In the genomic region with DNA sequence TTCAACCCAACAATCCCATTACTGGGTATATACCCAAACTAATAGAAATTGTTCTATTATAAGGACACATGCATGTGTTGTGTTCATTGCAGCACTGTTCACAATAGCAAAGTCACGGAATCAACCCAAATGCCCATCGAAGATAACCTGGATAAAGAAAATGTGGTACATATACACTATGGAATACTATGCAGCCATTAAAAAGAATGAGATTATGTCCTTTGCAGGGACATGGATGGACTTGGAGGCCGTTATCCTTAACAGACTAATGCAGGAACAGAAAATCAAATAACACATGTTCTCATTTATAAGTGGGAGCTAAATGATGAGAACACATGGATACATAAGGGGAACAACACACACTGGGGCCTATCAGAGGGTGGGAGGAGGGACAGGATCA, we compare ENCODE assay signal across 28 cellular contexts.
"Had no signal": no experiment of that assay in that cellular context is flagged by ENCODE, and none has a peak within 500 bp of the region (broad histone marks: within the 10 kb centered on the region; RNA-seq: fewer than 3 reads in every experiment).

No MANE protein-coding gene starts in this region.

- H3K4me3 Mint-ChIP-seq: stimulated activated effector memory CD8-positive, alpha-beta T cell treated with anti-CD3 and anti-CD28 coated beads, Interleukin-12 subunit alpha, Interleukin-12 subunit beta, amount 100 ng/mL, for 72 hours; stimulated activated memory B cell treated with anti-CD40 and anti-IgM and Interleukin-4, amounts not matched to agents 10 μg/mL and 1 μg/mL and 100 μg/mL, for 72 hours; stimulated activated naive B cell treated with anti-CD40 and anti-IgM and Interleukin-4, amounts not matched to agents 10 μg/mL and 1 μg/mL and 100 μg/mL, for 72 hours; stimulated activated naive CD8-positive, alpha-beta T cell treated with anti-CD3 and anti-CD28 coated beads, Interleukin-15, amount 100 ng/mL, for 72 hours; stimulated activated naive CD8-positive, alpha-beta T cell treated with anti-CD3 and anti-CD28 coated beads, Interleukin-15, Interleukin-2, amounts not matched to agents 100 ng/mL and 50 ng/mL, for 24 hours; type B pancreatic cell had no signal

- H3K4me3 ChIP-seq: stomach, suprapubic skin, testis, thoracic aorta, thyroid gland, tibial artery, tibial nerve, transverse colon, upper lobe of left lung, upper lobe of right lung, uterus, vagina had no signal

- H3K36me3 ChIP-seq: thoracic aorta, thyroid gland, transverse colon, upper lobe of right lung, uterus, vagina had no signal

- H3K27ac Mint-ChIP-seq: stimulated activated effector memory CD8-positive, alpha-beta T cell treated with anti-CD3 and anti-CD28 coated beads, Interleukin-12 subunit alpha, Interleukin-12 subunit beta, amount 100 ng/mL, for 72 hours; stimulated activated memory B cell treated with anti-CD40 and anti-IgM and Interleukin-4, amounts not matched to agents 10 μg/mL and 1 μg/mL and 100 μg/mL, for 72 hours; stimulated activated naive B cell treated with anti-CD40 and anti-IgM and Interleukin-4, amounts not matched to agents 10 μg/mL and 1 μg/mL and 100 μg/mL, for 72 hours; stimulated activated naive CD8-positive, alpha-beta T cell treated with anti-CD3 and anti-CD28 coated beads, Interleukin-15, amount 100 ng/mL, for 72 hours; stimulated activated naive CD8-positive, alpha-beta T cell treated with anti-CD3 and anti-CD28 coated beads, Interleukin-15, Interleukin-2, amounts not matched to agents 100 ng/mL and 50 ng/mL, for 24 hours; type B pancreatic cell had no signal

- DNase-seq: stimulated activated CD4-positive, alpha-beta T cell treated with anti-CD3 and anti-CD28 coated beads, Interleukin-2, amount 100 ng/mL, for 48 hours; stimulated activated CD4-positive, alpha-beta T cell treated with anti-CD3 and anti-CD28 coated beads, Interleukin-4, amount 100 ng/mL, for 1 hour; stimulated activated CD4-positive, alpha-beta T cell treated with anti-CD3 and anti-CD28 coated beads, Interleukin-4, amount 100 ng/mL, for 24 hours; stimulated activated CD8-positive, alpha-beta memory T cell treated with anti-CD3 and anti-CD28 coated beads, Interleukin-4, amount 100 ng/mL, for 48 hours; stimulated activated naive B cell treated with anti-CD40 and anti-IgM and Interleukin-4, amounts not matched to agents 10 μg/mL and 1 μg/mL and 100 μg/mL, for 72 hours; stimulated activated naive CD4-positive, alpha-beta T cell; stimulated activated naive CD4-positive, alpha-beta T cell treated with Interleukin-2 at 50 U/mL for 16 hours; stimulated activated naive CD8-positive, alpha-beta T cell treated with anti-CD3 and anti-CD28 coated beads, Interleukin-15, amount 100 ng/mL, for 72 hours; stimulated activated naive CD8-positive, alpha-beta T cell treated with anti-CD3 and anti-CD28 coated beads, Interleukin-15, Interleukin-2, amounts not matched to agents 100 U/mL and 50 U/mL, for 24 hours; stomach; substantia nigra; testis; thyroid gland; tibial artery; transverse colon; trophoblast cell; upper lobe of left lung; upper lobe of right lung; uterus had no signal

- H3K9me3 Mint-ChIP-seq: stimulated activated effector memory CD8-positive, alpha-beta T cell treated with anti-CD3 and anti-CD28 coated beads, Interleukin-12 subunit alpha, Interleukin-12 subunit beta, amount 100 ng/mL, for 72 hours; stimulated activated naive B cell treated with anti-CD40 and anti-IgM and Interleukin-4, amounts not matched to agents 10 μg/mL and 1 μg/mL and 100 μg/mL, for 72 hours; stimulated activated naive CD8-positive, alpha-beta T cell treated with anti-CD3 and anti-CD28 coated beads, Interleukin-15, amount 100 ng/mL, for 72 hours; stimulated activated naive CD8-positive, alpha-beta T cell treated with anti-CD3 and anti-CD28 coated beads, Interleukin-15, Interleukin-2, amounts not matched to agents 100 ng/mL and 50 ng/mL, for 24 hours; type B pancreatic cell had no signal

- H3K9me3 ChIP-seq: stomach, suprapubic skin, testis, thoracic aorta, thyroid gland, tibial artery, tibial nerve, transverse colon, upper lobe of left lung, upper lobe of right lung, uterus, vagina had no signal

- H3K27me3 Mint-ChIP-seq: stimulated activated memory B cell treated with anti-CD40 and anti-IgM and Interleukin-4, amounts not matched to agents 10 μg/mL and 1 μg/mL and 100 μg/mL, for 72 hours; stimulated activated naive B cell treated with anti-CD40 and anti-IgM and Interleukin-4, amounts not matched to agents 10 μg/mL and 1 μg/mL and 100 μg/mL, for 72 hours; stimulated activated naive CD8-positive, alpha-beta T cell treated with anti-CD3 and anti-CD28 coated beads, Interleukin-15, amount 100 ng/mL, for 72 hours; stimulated activated naive CD8-positive, alpha-beta T cell treated with anti-CD3 and anti-CD28 coated beads, Interleukin-15, Interleukin-2, amounts not matched to agents 100 ng/mL and 50 ng/mL, for 24 hours; type B pancreatic cell had no signal

- H3K4me1 ChIP-seq: stomach, suprapubic skin, testis, thyroid gland, tibial artery, tibial nerve, transverse colon, upper lobe of left lung, upper lobe of right lung, uterus, vagina had no signal

- H3K27ac ChIP-seq: stomach, suprapubic skin, testis, thoracic aorta, thyroid gland, tibial artery, tibial nerve, transverse colon, upper lobe of left lung, upper lobe of right lung, uterus, vagina had no signal

- H3K36me3 Mint-ChIP-seq: stimulated activated effector memory CD8-positive, alpha-beta T cell treated with anti-CD3 and anti-CD28 coated beads, Interleukin-12 subunit alpha, Interleukin-12 subunit beta, amount 100 ng/mL, for 72 hours had no signal

- H3K4me1 Mint-ChIP-seq: stimulated activated effector memory CD8-positive, alpha-beta T cell treated with anti-CD3 and anti-CD28 coated beads, Interleukin-12 subunit alpha, Interleukin-12 subunit beta, amount 100 ng/mL, for 72 hours; stimulated activated memory B cell treated with anti-CD40 and anti-IgM and Interleukin-4, amounts not matched to agents 10 μg/mL and 1 μg/mL and 100 μg/mL, for 72 hours; stimulated activated naive B cell treated with anti-CD40 and anti-IgM and Interleukin-4, amounts not matched to agents 10 μg/mL and 1 μg/mL and 100 μg/mL, for 72 hours; stimulated activated naive CD8-positive, alpha-beta T cell treated with anti-CD3 and anti-CD28 coated beads, Interleukin-15, amount 100 ng/mL, for 72 hours had no signal

- H3K27me3 ChIP-seq: stomach, suprapubic skin, testis, thyroid gland, tibial artery, tibial nerve, transverse colon, upper lobe of left lung, upper lobe of right lung, uterus, vagina had no signal

- ATAC-seq: stimulated activated effector memory CD8-positive, alpha-beta T cell treated with anti-CD3 and anti-CD28 coated beads, Interleukin-12 subunit alpha, Interleukin-12 subunit beta, amount 100 ng/mL, for 72 hours; stimulated activated memory B cell treated with anti-CD40 and anti-IgM and Interleukin-4, amounts not matched to agents 10 μg/mL and 1 μg/mL and 100 μg/mL, for 72 hours; stimulated activated naive B cell treated with anti-CD40 and anti-IgM and Interleukin-4, amounts not matched to agents 10 μg/mL and 1 μg/mL and 100 μg/mL, for 72 hours; stimulated activated naive CD8-positive, alpha-beta T cell treated with anti-CD3 and anti-CD28 coated beads, Interleukin-15, amount 100 ng/mL, for 72 hours; stimulated activated naive CD8-positive, alpha-beta T cell treated with anti-CD3 and anti-CD28 coated beads, Interleukin-15, Interleukin-2, amounts not matched to agents 100 U/mL and 50 U/mL, for 24 hours; upper lobe of right lung had no signal

- FAIRE-seq: urothelium cell line had no signal
